19 cellular contexts compared by ENCODE assay signal in the genomic region with DNA sequence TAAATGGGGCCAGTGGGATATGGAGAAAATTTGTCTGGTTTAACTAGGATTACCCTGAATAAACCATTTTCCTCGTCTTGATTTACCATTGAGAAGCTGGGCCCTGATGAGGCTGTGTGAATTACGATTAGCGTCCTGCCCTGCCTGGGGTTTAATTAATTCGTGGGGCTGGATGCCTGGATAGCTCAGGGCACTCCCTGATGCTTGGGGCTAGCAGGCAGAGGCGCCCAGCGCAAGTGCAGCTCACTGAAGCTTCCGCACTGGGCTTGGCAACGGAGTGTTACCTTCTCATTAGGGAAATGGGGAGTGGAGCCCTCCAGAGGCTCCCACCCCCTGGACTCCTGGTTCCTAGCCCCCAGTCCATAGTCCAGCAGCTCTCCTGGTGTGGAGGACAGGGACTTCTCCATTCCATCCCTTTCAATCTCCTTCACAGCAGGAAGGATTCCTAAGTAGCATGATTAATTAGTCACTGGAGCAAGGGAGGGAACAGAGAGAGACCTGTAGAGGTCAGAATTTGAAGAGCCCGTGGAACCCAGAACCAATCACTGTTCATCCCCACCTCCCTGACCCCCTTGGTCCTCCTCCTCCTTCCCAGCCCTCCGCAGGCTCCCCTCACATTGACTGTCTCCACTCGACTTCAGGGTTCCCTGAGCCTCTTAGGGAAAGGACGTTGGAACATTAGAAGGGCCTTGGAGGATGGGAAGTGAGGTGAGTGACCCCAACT.
A peak's percentile ranks its signal among the peaks of the same experiment; 100 is the strongest.
DNase-seq lines count a peak whose midpoint lies in the region; ATAC-seq and TF ChIP-seq lines count a peak whose summit lies in the region.
"Had no signal": no experiment of that assay in that cellular context is flagged by ENCODE, and none has a peak within 500 bp of the region (broad histone marks: within the 10 kb centered on the region; RNA-seq: fewer than 3 reads in every experiment).

No MANE protein-coding gene starts in this region.

- ATAC-seq in GM19395 (IDR thresholded peaks at IDR 0.05; ENCODE audit: unreplicated experiment) = no peak
- ATAC-seq in activated CD8-positive, alpha-beta memory T cell treated with anti-CD3 and anti-CD28 coated beads, Interleukin-2, amount 10 ng/mL, durations not matched to agents 7 days and 5 days = no peak
- ATAC-seq: A549, HCT116 had no signal

- H3K27ac Mint-ChIP-seq in H9 (no peak overlapping the region), neural progenitor cell (no peak overlapping the region)
- no peak overlapping the region for H3K27ac Mint-ChIP-seq in activated CD8-positive, alpha-beta memory T cell treated with anti-CD3 and anti-CD28 coated beads, Interleukin-2, amount 10 ng/mL, durations not matched to agents 7 days and 5 days
- H3K27ac Mint-ChIP-seq: CD4-positive, alpha-beta memory T cell; IgD-negative memory B cell had no signal

- H3K27me3 Mint-ChIP-seq in H9 (ENCODE audit: low read depth) (peaks cover 3% of the 10 kb centered on the region; the same call in 1 of the 2 replicates), neural progenitor cell (ENCODE audit: insufficient read depth, low read depth) (peaks cover 16% of the 10 kb centered on the region)
- no peaks in the 10 kb centered on the region for H3K27me3 Mint-ChIP-seq in activated CD8-positive, alpha-beta memory T cell treated with anti-CD3 and anti-CD28 coated beads, Interleukin-2, amount 10 ng/mL, durations not matched to agents 7 days and 5 days
- H3K27me3 Mint-ChIP-seq: IgD-negative memory B cell had no signal

- H3K4ac ChIP-seq in H9 (ENCODE audit: low read depth, low read length) = no peak overlapping the region

- no peak overlapping the region for H3K18ac ChIP-seq in H9 (ENCODE audit: insufficient read length, low read depth, low read length)

- no peak overlapping the region for H2AFZ ChIP-seq in H9 (ENCODE audit: low read length)
- H2AFZ ChIP-seq in neural progenitor cell (replicated peaks) = peak overlapping the region; percentile 29

- H2AK5ac ChIP-seq in H9 (ENCODE audit: insufficient read length, low read length) = no peak overlapping the region

- H3K9me3 Mint-ChIP-seq in H9 (peaks cover 5 to 8% of the 10 kb centered on the region in 2 experiments), neural progenitor cell (peaks cover 2% of the 10 kb centered on the region)
- peaks cover 3% of the 10 kb centered on the region for H3K9me3 Mint-ChIP-seq in activated CD8-positive, alpha-beta memory T cell treated with anti-CD3 and anti-CD28 coated beads, Interleukin-2, amount 10 ng/mL, durations not matched to agents 7 days and 5 days (ENCODE audit: low read depth)

- no peak overlapping the region for H2BK15ac ChIP-seq in H9 (ENCODE audit: low read depth, low read length)

- H3K23ac ChIP-seq in H9 (ENCODE audit: insufficient read length, low read depth, low read length) = no peak overlapping the region

- no peak overlapping the region for H4K5ac ChIP-seq in H9 (ENCODE audit: insufficient read length, low read depth, low read length)

- no peak overlapping the region for H3T11ph ChIP-seq in H9 (ENCODE audit: low read length)

- WGBS in H9 (ENCODE audit: extremely low coverage, insufficient read length, low lambda C conversion rate) = no CpG with 5 or more reads among the region's 12 CpGs
- 58 to 71% (median 68%) methylated on average over 12 of the region's 12 CpGs for WGBS in spleen, 5 donors

- H4K91ac ChIP-seq in H9 (ENCODE audit: insufficient read length, low read depth, low read length) = no peak overlapping the region

- intact Hi-C loops in spleen (cut with DNase I; ENCODE audit: low total_unique reads) = no loop called here

- no peak overlapping the region for H4K8ac ChIP-seq in H9 (replicated peaks; ENCODE audit: insufficient read length, low read depth, low read length)

- no peak overlapping the region for H3K56ac ChIP-seq in H9 (ENCODE audit: insufficient read length, low read depth, low read length)

- no peaks in the 10 kb centered on the region for H3K4me1 ChIP-seq in H9 (ENCODE audit: insufficient read depth, low read length)
- peaks cover 15% of the 10 kb centered on the region for H3K4me1 ChIP-seq in neural progenitor cell
- no peaks in the 10 kb centered on the region for H3K4me1 ChIP-seq in spleen
- H3K4me1 ChIP-seq: A549, BE2C had no signal

- H3K79me2 ChIP-seq in H9 (ENCODE audit: insufficient read depth, low read length) = no peaks in the 10 kb centered on the region
- H3K79me2 ChIP-seq in neural progenitor cell (ENCODE audit: low read depth) = no peaks in the 10 kb centered on the region

- H3K9me3 ChIP-seq in H9 (ENCODE audit: control insufficient read depth, low read depth, low read length) = no peaks in the 10 kb centered on the region
- no peaks in the 10 kb centered on the region for H3K9me3 ChIP-seq in neural progenitor cell (ENCODE audit: low read depth)
- H3K9me3 ChIP-seq in spleen = peaks cover 0 to 25% (median 0%) of the 10 kb centered on the region in 8 donors
- H3K9me3 ChIP-seq: BE2C had no signal

- no peak overlapping the region for H3K14ac ChIP-seq in H9 (ENCODE audit: insufficient read depth, low read length)

- no peak for TF ChIP-seq POLR2A in spleen (IDR thresholded peaks at IDR 0.05)

- no peak overlapping the region for H2BK20ac ChIP-seq in H9 (ENCODE audit: low read depth, low read length, poor library complexity, severe bottlenecking)

- H3K4me3 Mint-ChIP-seq in H9 (no peak overlapping the region), neural progenitor cell (no peak overlapping the region)
- no peak overlapping the region for H3K4me3 Mint-ChIP-seq in activated CD8-positive, alpha-beta memory T cell treated with anti-CD3 and anti-CD28 coated beads, Interleukin-2, amount 10 ng/mL, durations not matched to agents 7 days and 5 days
- H3K4me3 Mint-ChIP-seq: CD4-positive, alpha-beta memory T cell; IgD-negative memory B cell had no signal

- H3K4me2 ChIP-seq in H9 (ENCODE audit: insufficient read depth, insufficient read length, low read length) (no peak overlapping the region), neural progenitor cell (peak overlapping the region; percentile 40)
- H3K4me2 ChIP-seq: A549 had no signal

- no peak overlapping the region for H2BK12ac ChIP-seq in H9 (ENCODE audit: insufficient read length, low read depth, low read length)

- H3K36me3 ChIP-seq in neural progenitor cell = no peaks in the 10 kb centered on the region
- no peaks in the 10 kb centered on the region for H3K36me3 ChIP-seq in spleen
- H3K36me3 ChIP-seq: BE2C had no signal

- peaks cover 11% of the 10 kb centered on the region for H3F3A ChIP-seq in neural progenitor cell (ENCODE audit: low read depth)

- H2BK5ac ChIP-seq in H9 (ENCODE audit: insufficient read length, low read length) = no peak overlapping the region

- peak; percentile 33 for DNase-seq in H9
- DNase-seq in iPS-NIHi11 (ENCODE audit: low spot score) = peak; percentile 31
- peak; percentile 52 for DNase-seq in neural progenitor cell (ENCODE audit: low spot score)
- peak; percentile 60 for DNase-seq in spleen
- DNase-seq in activated CD8-positive, alpha-beta memory T cell treated with anti-CD3 and anti-CD28 coated beads, Interleukin-2, amount 10 ng/mL, durations not matched to agents 7 days and 5 days = no peak
- no peak for DNase-seq in A172 (ENCODE audit: low spot score)
- DNase-seq: BE2C; CD4-positive, alpha-beta memory T cell; COR-L47; DMS153; DMS79 treated with DMSO at 0.1 percent for 48 hours; EL; GF-D8; KG1 had no signal

- no peak for TF ChIP-seq CTCF in H9 (conservative IDR thresholded peaks at IDR 0.05)
- no peak for TF ChIP-seq CTCF in neural progenitor cell (IDR thresholded peaks at IDR 0.05)
- no peak for TF ChIP-seq CTCF in spleen (IDR thresholded peaks at IDR 0.05 in 8 of 11, conservative IDR thresholded peaks at IDR 0.05 in 3 of 11)

- H3K27me3 ChIP-seq in H9 (ENCODE audit: insufficient read depth, low read length) (no peaks in the 10 kb centered on the region; the same call in 1 of the 2 replicates), neural progenitor cell (no peaks in the 10 kb centered on the region), spleen (replicated peaks in 1 of 7) (no peaks in the 10 kb centered on the region)
- H3K27me3 ChIP-seq: BE2C had no signal

- H3K79me1 ChIP-seq in H9 (ENCODE audit: insufficient read depth, low read depth, low read length, poor library complexity, severe bottlenecking) = no peaks in the 10 kb centered on the region

- no peak overlapping the region for H3K4me3 ChIP-seq in neural progenitor cell
- H3K4me3 ChIP-seq in spleen = no peak overlapping the region
- H3K4me3 ChIP-seq: A549 had no signal

- H3K9ac ChIP-seq in H9 (ENCODE audit: extremely low read depth, insufficient read length, low read length) = no peak overlapping the region
- H3K9ac ChIP-seq in neural progenitor cell = no peak overlapping the region

- no peak overlapping the region for H2BK120ac ChIP-seq in H9 (ENCODE audit: low read depth, low read length, poor library complexity, severe bottlenecking)

- H3K36me3 Mint-ChIP-seq in H9 (ENCODE audit: insufficient read depth in 1 of 3, low read depth in 3 of 3) = no peaks in the 10 kb centered on the region; a peak in 3 of 7 replicates
- H3K36me3 Mint-ChIP-seq in neural progenitor cell = no peaks in the 10 kb centered on the region
- H3K36me3 Mint-ChIP-seq in activated CD8-positive, alpha-beta memory T cell treated with anti-CD3 and anti-CD28 coated beads, Interleukin-2, amount 10 ng/mL, durations not matched to agents 7 days and 5 days = no peaks in the 10 kb centered on the region
- H3K36me3 Mint-ChIP-seq: CD4-positive, alpha-beta memory T cell; IgD-negative memory B cell had no signal

- CTCF ChIA-PET in activated CD8-positive, alpha-beta memory T cell treated with anti-CD3 and anti-CD28 coated beads, Interleukin-2, amount 10 ng/mL, durations not matched to agents 7 days and 5 days (lab: Charles Lee) = no interaction called here

- H3K4me1 Mint-ChIP-seq in H9 (peaks cover 7 to 14% of the 10 kb centered on the region in 2 experiments; a peak in 3 of 4 replicates), neural progenitor cell (peaks cover 2% of the 10 kb centered on the region)
- no peaks in the 10 kb centered on the region for H3K4me1 Mint-ChIP-seq in activated CD8-positive, alpha-beta memory T cell treated with anti-CD3 and anti-CD28 coated beads, Interleukin-2, amount 10 ng/mL, durations not matched to agents 7 days and 5 days
- H3K4me1 Mint-ChIP-seq: CD4-positive, alpha-beta memory T cell; IgD-negative memory B cell had no signal

- H3K27ac ChIP-seq in H9 (ENCODE audit: insufficient read length, low read depth, low read length) (no peak overlapping the region), neural progenitor cell (peak overlapping the region; percentile 10), spleen (no peak overlapping the region)
- H3K27ac ChIP-seq: A549, C4-2B had no signal

- H4K20me1 ChIP-seq in H9 (ENCODE audit: control insufficient read depth, insufficient read depth, insufficient read length) (no peaks in the 10 kb centered on the region), neural progenitor cell (ENCODE audit: low read depth) (no peaks in the 10 kb centered on the region)

- H3K23me2 ChIP-seq in H9 (ENCODE audit: insufficient read length, low read depth, low read length, poor library complexity, severe bottlenecking) = no peaks in the 10 kb centered on the region

Comparison
In these comparisons a context has a peak if more than half of its experiments do, and no peak if none do; other contexts are left out.
1. DNase-seq: peak in H9 (single experiment), iPS-NIHi11 (single experiment), neural progenitor cell (single experiment) and spleen (single experiment); none in activated CD8-positive, alpha-beta memory T cell treated with anti-CD3 and anti-CD28 coated beads, Interleukin-2, amount 10 ng/mL, durations not matched to agents 7 days and 5 days (single experiment) and A172 (single experiment).